Comparison of ENCODE assay signal across 12 cellular contexts in the genomic region with DNA sequence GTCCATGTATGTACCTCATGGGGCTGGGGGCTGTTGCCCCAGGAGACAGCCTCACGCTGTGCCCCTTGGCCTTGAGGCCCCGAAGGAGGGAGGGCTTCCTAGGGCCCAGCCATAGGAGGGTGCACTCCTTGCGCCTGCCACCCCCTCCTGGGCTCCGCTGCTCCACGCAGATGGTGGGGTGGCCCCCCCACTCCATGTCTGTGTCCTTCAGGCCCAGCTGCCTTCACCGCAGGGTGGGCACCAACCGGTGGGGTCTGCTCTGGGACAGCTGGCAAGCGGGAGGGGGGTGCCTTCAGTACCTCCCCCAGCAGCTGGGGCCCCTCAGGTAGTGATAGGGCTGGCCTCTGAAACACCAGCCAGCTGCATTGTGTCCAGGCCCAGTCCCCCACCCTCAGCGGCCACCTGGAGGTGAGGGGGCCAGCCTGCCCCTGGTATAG. TPM values are rescaled to one million over a fixed set of nuclear protein-coding genes. Genes with fewer than 3 reads are reported as not detected.
A peak's percentile ranks its signal among the peaks of the same experiment; 100 is the strongest.
DNase-seq lines count a peak whose midpoint lies in the region; ATAC-seq, FAIRE-seq and TF ChIP-seq lines count a peak whose summit lies in the region.
"Had no signal": no experiment of that assay in that cellular context is flagged by ENCODE, and none has a peak within 500 bp of the region (broad histone marks: within the 10 kb centered on the region; RNA-seq: fewer than 3 reads in every experiment).

No MANE protein-coding gene starts in this region.

- no peaks in the 10 kb centered on the region for H3K9me3 Mint-ChIP-seq in mesothelial cell of epicardium
- H3K9me3 Mint-ChIP-seq: activated naive CD4-positive, alpha-beta T cell treated with anti-CD3 and anti-CD28 coated beads, Interleukin-2, amount 50 U/mL, for 72 hours; naive thymus-derived CD8-positive, alpha-beta T cell had no signal

- H3K4me2 ChIP-seq in H1 (ENCODE audit: insufficient read depth in 1 of 2, low read depth in 2 of 2, low read length in 2 of 2), result no peak overlapping the region; a peak in 2 of 4 replicates

- no peak for FAIRE-seq in H1 (lab: Jason Lieb, UNC)

- H3K56ac ChIP-seq in H1 (replicated peaks; ENCODE audit: insufficient read length, low read depth, low read length), result no peak overlapping the region

- TF ChIP-seq POLR2A in H1 (IDR thresholded peaks at IDR 0.05; ENCODE audit: control extremely low read depth in 1 of 2, low read depth in 2 of 2, low read length in 2 of 2), result no peak

- DNase-seq in Panc1 (ENCODE audit: low read depth, low spot score) (no peak), H1 (ENCODE audit: low read depth in 1 of 2, low spot score in 2 of 2) (no peak), mesothelial cell of epicardium (ENCODE audit: low spot score in 2 of 2, unreplicated experiment in 2 of 2) (no peak), HT-29 (ENCODE audit: low spot score) (no peak), SK-N-DZ (ENCODE audit: low spot score) (no peak)
- DNase-seq: DMS79, KBM-7 had no signal

- H2BK20ac ChIP-seq in H1 (ENCODE audit: low read length), result no peak overlapping the region

- peak overlapping the region; percentile 33 for H4K5ac ChIP-seq in H1 (ENCODE audit: insufficient read length, low read depth, low read length)

- H2AFZ ChIP-seq in H1 (ENCODE audit: low read length), result no peak overlapping the region

- H3K27me3 ChIP-seq in Panc1 (ENCODE audit: control insufficient read depth, insufficient read depth, low read length) (no peaks in the 10 kb centered on the region), H1 (replicated peaks in 1 of 4; ENCODE audit: control insufficient read depth in 3 of 4, extremely low read depth in 1 of 4, insufficient read depth in 3 of 4, low read length in 3 of 4) (0 out of 7 replicates have a peak, but pooled peaks cover 0 to 4% (median 0%) of the 10 kb centered on the region in 4 experiments)

- no peak overlapping the region for H3K9ac ChIP-seq in H1 (replicated peaks in 1 of 4; ENCODE audit: extremely low read depth in 1 of 4, low read depth in 3 of 4, low read length in 3 of 4)

- H3K27ac Mint-ChIP-seq in mesothelial cell of epicardium, result peak overlapping the region; percentile 30
- H3K27ac Mint-ChIP-seq: activated naive CD4-positive, alpha-beta T cell treated with anti-CD3 and anti-CD28 coated beads, Interleukin-2, amount 50 U/mL, for 72 hours had no signal

- H3K36me3 Mint-ChIP-seq in mesothelial cell of epicardium, result no peaks in the 10 kb centered on the region
- H3K36me3 Mint-ChIP-seq: activated naive CD4-positive, alpha-beta T cell treated with anti-CD3 and anti-CD28 coated beads, Interleukin-2, amount 50 U/mL, for 72 hours; naive thymus-derived CD8-positive, alpha-beta T cell had no signal

- TF ChIP-seq RAD21 in H1 (IDR thresholded peaks at IDR 0.05 in 1 of 2, conservative IDR thresholded peaks at IDR 0.05 in 1 of 2; ENCODE audit: low read depth in 2 of 2, low read length in 2 of 2), result no peak

- H3K27me3 Mint-ChIP-seq in mesothelial cell of epicardium (ENCODE audit: low read depth), result no peaks in the 10 kb centered on the region
- H3K27me3 Mint-ChIP-seq: naive thymus-derived CD8-positive, alpha-beta T cell had no signal

- peaks cover 7% of the 10 kb centered on the region for H3K4me1 Mint-ChIP-seq in mesothelial cell of epicardium

- CTCF ChIA-PET in Panc1 (lab: Charles Lee) (interaction anchor here (0.6 kb wide), 2 partner anchors 144 to 307 kb away, joined by 5 to 6 read pairs; a partner anchor contains a TSS), H1 (lab: Charles Lee; ENCODE audit: partially characterized antibody) (interaction anchor here (1.3 to 2.8 kb wide), 2 partner anchors 17 to 22 kb away, joined by 5 to 10 read pairs; a partner anchor contains a TSS)

- H3K4me1 ChIP-seq in Panc1 (ENCODE audit: control insufficient read depth, insufficient read depth, low read length), result peaks cover 28% of the 10 kb centered on the region
- peaks cover 0 to 10% (median 4%) of the 10 kb centered on the region in 4 experiments; a peak in 1 of 7 replicates for H3K4me1 ChIP-seq in H1 (replicated peaks in 1 of 4; ENCODE audit: control insufficient read depth in 3 of 4, insufficient read depth in 4 of 4, low read length in 3 of 4)

- H3K27ac ChIP-seq in Panc1 (ENCODE audit: low read length) (peak overlapping the region; percentile 72; the same call in 1 of the 2 replicates), H1 (ENCODE audit: low read depth, low read length) (0 out of 2 replicates have a peak overlapping the region, but pooled peaks have one; percentile 25), temporal lobe (ENCODE audit: low read depth, low read length) (peak overlapping the region; percentile 95)

- no peak overlapping the region for H3K18ac ChIP-seq in H1 (ENCODE audit: extremely low read depth, low read length)

- no peaks in the 10 kb centered on the region; the same call in 1 of the 2 replicates for H3K23me2 ChIP-seq in H1 (ENCODE audit: low read depth, low read length)

- no peak overlapping the region for H3K14ac ChIP-seq in H1 (ENCODE audit: insufficient read length)

- 88% methylated on average over 3 of the region's 9 CpGs; no CpG with 5 or more reads in 1 of the 2 experiments for WGBS in H1 (ENCODE audit: extremely low coverage in 1 of 2, insufficient coverage in 1 of 2, insufficient read length in 1 of 2, insufficient replicate concordance in 2 of 2, low coverage in 1 of 2, low lambda C conversion rate in 2 of 2, missing lambda C conversion rate in 1 of 2), 2 experiments

- H3K9me3 ChIP-seq in Panc1 (ENCODE audit: control insufficient read depth, insufficient read depth, low read depth, low read length) (no peaks in the 10 kb centered on the region), H1 (ENCODE audit: insufficient read depth in 2 of 2, low read depth in 1 of 2, low read length in 1 of 2) (no peaks in the 10 kb centered on the region)

- in situ Hi-C loops in Panc1 (cut with HindIII; ENCODE audit: low pct_unique_long_range_greater_than_20kb, low sequenced_read_pairs), result no loop called here

- peaks cover 0 to 9% of the 10 kb centered on the region in 2 experiments for H4K20me1 ChIP-seq in H1 (replicated peaks in 1 of 2; ENCODE audit: control insufficient read depth in 1 of 2, insufficient read depth in 2 of 2, low read length in 2 of 2)

- 0 out of 2 replicates have a peak overlapping the region, but pooled peaks have one; percentile 35 for H2BK5ac ChIP-seq in H1 (ENCODE audit: low read depth, low read length)

- no peak overlapping the region for H3K4me3 ChIP-seq in Panc1 (ENCODE audit: low read depth in 2 of 2, low read length in 2 of 2)
- no peak overlapping the region for H3K4me3 ChIP-seq in H1 (ENCODE audit: extremely low read depth in 1 of 4, insufficient read depth in 2 of 4, low read depth in 3 of 4, low read length in 4 of 4)

- 0 out of 2 replicates have a peak overlapping the region, but pooled peaks have one; percentile 24 for H2AK5ac ChIP-seq in H1 (ENCODE audit: low read depth, low read length)

- TF ChIP-seq EP300 in H1 (IDR thresholded peaks at IDR 0.05; ENCODE audit: borderline replicate concordance in 1 of 2, low read depth in 2 of 2, low read length in 2 of 2), result no peak

- H2BK15ac ChIP-seq in H1 (ENCODE audit: low read length), result no peak overlapping the region

- H2BK120ac ChIP-seq in H1 (replicated peaks; ENCODE audit: low read depth, low read length), result no peak overlapping the region

- ATAC-seq in Panc1 (peak; percentile 3; the same call in 1 of the 2 replicates), HG02870 (IDR thresholded peaks at IDR 0.05; ENCODE audit: unreplicated experiment) (no peak), HG03196 (IDR thresholded peaks at IDR 0.05; ENCODE audit: unreplicated experiment) (no peak)

- no peaks in the 10 kb centered on the region; the same call in none of the 2 replicates for H3K79me1 ChIP-seq in H1 (ENCODE audit: low read depth, low read length)

- H2BK12ac ChIP-seq in H1 (ENCODE audit: low read depth, low read length), result no peak overlapping the region

- peak overlapping the region; percentile 40 for H4K91ac ChIP-seq in H1 (replicated peaks; ENCODE audit: insufficient read length, low read length)

- H3K4ac ChIP-seq in H1 (replicated peaks; ENCODE audit: insufficient read length, low read depth, low read length), result no peak overlapping the region

- no TSS peak for BruUV-seq in Panc1 (replicated peaks; lab: Mats Ljungman, UMichigan)

- intact Hi-C loops in Panc1 (cut with micrococcal nuclease; ENCODE audit: unreplicated experiment), result no loop called here

- POLR2A ChIA-PET in Panc1 (lab: Charles Lee), result no interaction called here
- POLR2A ChIA-PET in H1 (lab: Charles Lee; ENCODE audit: partially characterized antibody), result interaction anchor here (1.0 to 3.1 kb wide), 4 partner anchors 10 to 53 kb away, joined by 3 to 18 read pairs (median 4); a partner anchor contains a TSS

- H4K8ac ChIP-seq in H1 (ENCODE audit: extremely low read depth, insufficient read depth, low read length), result peak overlapping the region; percentile 79

- TF ChIP-seq CTCF in Panc1 (IDR thresholded peaks at IDR 0.05), result no peak
- TF ChIP-seq CTCF in H1 (IDR thresholded peaks at IDR 0.05; ENCODE audit: control extremely low read depth in 1 of 3, insufficient read depth in 1 of 3, low read depth in 1 of 3, low read length in 3 of 3), result no peak
- no peak for TF ChIP-seq CTCF in mesothelial cell of epicardium (IDR thresholded peaks at IDR 0.05; ENCODE audit: unreplicated experiment)

- no peaks in the 10 kb centered on the region; the same call in 1 of the 2 replicates for H3K36me3 ChIP-seq in Panc1 (ENCODE audit: control insufficient read depth, insufficient read depth, low read length)
- no peaks in the 10 kb centered on the region for H3K36me3 ChIP-seq in H1 (ENCODE audit: control insufficient read depth in 2 of 4, insufficient read depth in 4 of 4, low read length in 3 of 4)

- no peak overlapping the region for H3K4me3 Mint-ChIP-seq in mesothelial cell of epicardium
- H3K4me3 Mint-ChIP-seq: naive thymus-derived CD8-positive, alpha-beta T cell had no signal

- no peak overlapping the region for H3K23ac ChIP-seq in H1 (ENCODE audit: insufficient read length)

- H3K79me2 ChIP-seq in H1 (ENCODE audit: control insufficient read depth in 1 of 2, insufficient read depth in 2 of 2, low read length in 2 of 2), result no peaks in the 10 kb centered on the region

RNA-seq across cellular contexts. Expression of a gene that starts 0.3 kb away (rescaled TPM):
- 2.4 TPM for total RNA-seq in Panc1 (2021; ENCODE audit: unreplicated experiment)
- polyA plus RNA-seq in Panc1 (2012; ENCODE audit: insufficient read length), result 4.4 TPM
- 0.54 and 0.55 TPM in 2 replicates for total RNA-seq in H1 (2021; fragmentation: NEBNext Ultra II Directional; extraction: Animal tissue kit (Norgen Biotek cat#: 25700))
- 0.17 and 0.28 TPM in 2 replicates for polyA plus RNA-seq in H1 (2011; rRNA removed)
- 0.27 TPM for polyA plus RNA-seq in H1 (2011; cell fraction: cytosol; rRNA removed)
- 0.54 TPM for polyA plus RNA-seq in H1 (2011; cell fraction: nucleus; rRNA removed)
- polyA plus RNA-seq in H1 (2012, experiment 1 of 2), result 0.25 to 0.57 TPM (median 0.40 TPM) in 4 replicates
- 0.10 TPM for polyA plus RNA-seq in H1 (2012, experiment 2 of 2)
- 0.36 TPM for polyA plus RNA-seq in H1 (2013, experiment 1 of 2)
- polyA plus RNA-seq in H1 (2013, experiment 2 of 2), result 0.40 TPM
- polyA minus RNA-seq in H1 (2011; rRNA and poly(A)+ RNA removed), result 0.16 and 0.22 TPM in 2 replicates
- polyA minus RNA-seq in H1 (2011; cell fraction: cytosol; rRNA and poly(A)+ RNA removed), result not detected
- polyA minus RNA-seq in H1 (2011; cell fraction: nucleus; rRNA and poly(A)+ RNA removed), result 0.60 TPM
- 2.5 to 2.6 TPM (median 2.5 TPM) in 3 replicates for total RNA-seq in mesothelial cell of epicardium
- 0.74 TPM for total RNA-seq in temporal lobe
- 45.3 and 48.4 TPM in 2 replicates for total RNA-seq in HT-29 (2014; rRNA removed; shearing (Covaris generic))
- 0.09 and 0.20 TPM in 2 replicates for polyA plus RNA-seq in SK-N-DZ (2014; cell fraction: cytosol; rRNA removed)
- 0.90 and 1.8 TPM in 2 replicates for polyA plus RNA-seq in SK-N-DZ (2014; cell fraction: nucleus; rRNA removed)

RNA-seq across cellular contexts. Expression of a gene that starts 10.0 kb away (rescaled TPM):
- total RNA-seq in Panc1 (2021; ENCODE audit: unreplicated experiment), result 188 TPM
- 362 TPM for polyA plus RNA-seq in Panc1 (2012; ENCODE audit: insufficient read length)
- total RNA-seq in H1 (2021; fragmentation: NEBNext Ultra II Directional; extraction: Animal tissue kit (Norgen Biotek cat#: 25700)), result 68.5 TPM in 2 replicates
- 182 and 183 TPM in 2 replicates for polyA plus RNA-seq in H1 (2011; rRNA removed)
- polyA plus RNA-seq in H1 (2011; cell fraction: cytosol; rRNA removed), result 167 TPM
- polyA plus RNA-seq in H1 (2011; cell fraction: nucleus; rRNA removed), result 249 TPM
- 36.2 to 105 TPM (median 94.7 TPM) in 4 replicates for polyA plus RNA-seq in H1 (2012, experiment 1 of 2)
- polyA plus RNA-seq in H1 (2012, experiment 2 of 2), result 106 TPM
- 97.5 TPM for polyA plus RNA-seq in H1 (2013, experiment 1 of 2)
- 90.9 TPM for polyA plus RNA-seq in H1 (2013, experiment 2 of 2)
- polyA minus RNA-seq in H1 (2011; rRNA and poly(A)+ RNA removed), result 25.4 and 32.8 TPM in 2 replicates
- polyA minus RNA-seq in H1 (2011; cell fraction: cytosol; rRNA and poly(A)+ RNA removed), result 33.8 TPM
- 70.3 TPM for polyA minus RNA-seq in H1 (2011; cell fraction: nucleus; rRNA and poly(A)+ RNA removed)
- total RNA-seq in mesothelial cell of epicardium, result 129 to 136 TPM (median 135 TPM) in 3 replicates
- 109 TPM for total RNA-seq in temporal lobe
- total RNA-seq in HT-29 (2014; rRNA removed; shearing (Covaris generic)), result 608 and 613 TPM in 2 replicates
- polyA plus RNA-seq in SK-N-DZ (2014; cell fraction: cytosol; rRNA removed), result 160 and 194 TPM in 2 replicates
- polyA plus RNA-seq in SK-N-DZ (2014; cell fraction: nucleus; rRNA removed), result 247 and 273 TPM in 2 replicates

RNA-seq across cellular contexts. Expression of a gene that starts 15.6 kb away (rescaled TPM):
- total RNA-seq in Panc1 (2021; ENCODE audit: unreplicated experiment), result 11.3 TPM
- polyA plus RNA-seq in Panc1 (2012; ENCODE audit: insufficient read length), result 6.3 TPM
- 5.9 and 7.8 TPM in 2 replicates for total RNA-seq in H1 (2021; fragmentation: NEBNext Ultra II Directional; extraction: Animal tissue kit (Norgen Biotek cat#: 25700))
- polyA plus RNA-seq in H1 (2011; rRNA removed), result 2.6 and 5.3 TPM in 2 replicates
- 4.6 TPM for polyA plus RNA-seq in H1 (2011; cell fraction: cytosol; rRNA removed)
- polyA plus RNA-seq in H1 (2011; cell fraction: nucleus; rRNA removed), result 7.1 TPM
- polyA plus RNA-seq in H1 (2012, experiment 1 of 2), result 2.9 to 3.9 TPM (median 3.6 TPM) in 4 replicates
- 1.6 TPM for polyA plus RNA-seq in H1 (2012, experiment 2 of 2)
- 2.3 TPM for polyA plus RNA-seq in H1 (2013, experiment 1 of 2)
- 2.3 TPM for polyA plus RNA-seq in H1 (2013, experiment 2 of 2)
- polyA minus RNA-seq in H1 (2011; rRNA and poly(A)+ RNA removed), result 3.2 and 3.3 TPM in 2 replicates
- polyA minus RNA-seq in H1 (2011; cell fraction: cytosol; rRNA and poly(A)+ RNA removed), result 2.8 TPM
- polyA minus RNA-seq in H1 (2011; cell fraction: nucleus; rRNA and poly(A)+ RNA removed), result 8.4 TPM
- total RNA-seq in mesothelial cell of epicardium, result 10.8 to 14.2 TPM (median 11.8 TPM) in 3 replicates
- 4.2 TPM for total RNA-seq in temporal lobe
- 16.5 and 30.4 TPM in 2 replicates for total RNA-seq in HT-29 (2014; rRNA removed; shearing (Covaris generic))
- polyA plus RNA-seq in SK-N-DZ (2014; cell fraction: cytosol; rRNA removed), result 4.7 and 4.8 TPM in 2 replicates
- polyA plus RNA-seq in SK-N-DZ (2014; cell fraction: nucleus; rRNA removed), result 2.9 and 5.6 TPM in 2 replicates

RNA-seq across cellular contexts. Expression of a gene that starts 40.9 kb away (rescaled TPM):
- total RNA-seq in Panc1 (2021; ENCODE audit: unreplicated experiment) (53.0 TPM), mesothelial cell of epicardium (53.9 to 56.9 TPM (median 54.2 TPM) in 3 replicates), temporal lobe (66.4 TPM)
- 128 TPM for polyA plus RNA-seq in Panc1 (2012; ENCODE audit: insufficient read length)
- total RNA-seq in H1 (2021; fragmentation: NEBNext Ultra II Directional; extraction: Animal tissue kit (Norgen Biotek cat#: 25700)), result 59.0 and 62.7 TPM in 2 replicates
- polyA plus RNA-seq in H1 (2011; rRNA removed), result 244 and 249 TPM in 2 replicates
- 186 TPM for polyA plus RNA-seq in H1 (2011; cell fraction: cytosol; rRNA removed)
- polyA plus RNA-seq in H1 (2011; cell fraction: nucleus; rRNA removed), result 157 TPM
- 31.0 to 91.5 TPM (median 85.9 TPM) in 4 replicates for polyA plus RNA-seq in H1 (2012, experiment 1 of 2)
- polyA plus RNA-seq in H1 (2012, experiment 2 of 2), result 110 TPM
- 72.3 TPM for polyA plus RNA-seq in H1 (2013, experiment 1 of 2)
- polyA plus RNA-seq in H1 (2013, experiment 2 of 2), result 69.2 TPM
- polyA minus RNA-seq in H1 (2011; rRNA and poly(A)+ RNA removed), result 30.6 and 36.8 TPM in 2 replicates
- polyA minus RNA-seq in H1 (2011; cell fraction: cytosol; rRNA and poly(A)+ RNA removed), result 38.5 TPM
- polyA minus RNA-seq in H1 (2011; cell fraction: nucleus; rRNA and poly(A)+ RNA removed), result 46.7 TPM
- 158 and 201 TPM in 2 replicates for total RNA-seq in HT-29 (2014; rRNA removed; shearing (Covaris generic))
- polyA plus RNA-seq in SK-N-DZ (2014; cell fraction: cytosol; rRNA removed), result 93.2 and 126 TPM in 2 replicates
- polyA plus RNA-seq in SK-N-DZ (2014; cell fraction: nucleus; rRNA removed), result 96.9 and 161 TPM in 2 replicates

RNA-seq across cellular contexts. Expression of a gene that starts 46.9 kb away (rescaled TPM):
- total RNA-seq in Panc1 (2021; ENCODE audit: unreplicated experiment), result 24.9 TPM
- 28.1 TPM for polyA plus RNA-seq in Panc1 (2012; ENCODE audit: insufficient read length)
- total RNA-seq in H1 (2021; fragmentation: NEBNext Ultra II Directional; extraction: Animal tissue kit (Norgen Biotek cat#: 25700)), result 19.9 and 22.5 TPM in 2 replicates
- polyA plus RNA-seq in H1 (2011; rRNA removed), result 18.6 and 28.5 TPM in 2 replicates
- polyA plus RNA-seq in H1 (2011; cell fraction: cytosol; rRNA removed), result 23.7 TPM
- 41.3 TPM for polyA plus RNA-seq in H1 (2011; cell fraction: nucleus; rRNA removed)
- polyA plus RNA-seq in H1 (2012, experiment 1 of 2), result 15.0 to 30.9 TPM (median 25.2 TPM) in 4 replicates
- polyA plus RNA-seq in H1 (2012, experiment 2 of 2), result 17.1 TPM
- polyA plus RNA-seq in H1 (2013, experiment 1 of 2), result 26.2 TPM
- polyA plus RNA-seq in H1 (2013, experiment 2 of 2), result 25.8 TPM
- polyA minus RNA-seq in H1 (2011; rRNA and poly(A)+ RNA removed), result 1.3 and 1.4 TPM in 2 replicates
- 4.6 TPM for polyA minus RNA-seq in H1 (2011; cell fraction: cytosol; rRNA and poly(A)+ RNA removed)
- 5.5 TPM for polyA minus RNA-seq in H1 (2011; cell fraction: nucleus; rRNA and poly(A)+ RNA removed)
- total RNA-seq in mesothelial cell of epicardium, result 19.3 to 20.9 TPM (median 20.2 TPM) in 3 replicates
- total RNA-seq in temporal lobe, result 5.4 TPM
- total RNA-seq in HT-29 (2014; rRNA removed; shearing (Covaris generic)), result 30.3 and 38.4 TPM in 2 replicates
- 20.2 and 20.7 TPM in 2 replicates for polyA plus RNA-seq in SK-N-DZ (2014; cell fraction: cytosol; rRNA removed)
- 76.0 and 86.4 TPM in 2 replicates for polyA plus RNA-seq in SK-N-DZ (2014; cell fraction: nucleus; rRNA removed)

Comparison
In these comparisons a context has a peak if more than half of its experiments do, and no peak if none do; other contexts are left out.
1. H3K27ac ChIP-seq: peak in every context shown above with its lines; median percentile 95 in temporal lobe; 72 in Panc1; 25 in H1.
2. RNA of a gene that starts 0.3 kb away (total RNA-seq): 45.3 to 48.4 TPM in HT-29; 2.5 to 2.6 TPM in mesothelial cell of epicardium, 2.4 TPM in Panc1 (single experiment), 0.74 TPM in temporal lobe (single experiment) and 0.54 to 0.55 TPM in H1; every median in the first group is over 10 times any median in the second.